Comparison of ENCODE assay signal across 9 cellular contexts in genomic region chr7:130733866-130734524, GRCh38. TPM values are rescaled to one million over a fixed set of nuclear protein-coding genes. Genes with fewer than 3 reads are reported as not detected.
A peak's percentile ranks its signal among the peaks of the same experiment; 100 is the strongest.
DNase-seq lines count a peak whose midpoint lies in the region; ATAC-seq and TF ChIP-seq lines count a peak whose summit lies in the region.
"Had no signal": no experiment of that assay in that cellular context is flagged by ENCODE, and none has a peak within 500 bp of the region (broad histone marks: within the 10 kb centered on the region; RNA-seq: fewer than 3 reads in every experiment).

Gene KLF14 (minus strand): TSS chr7:130734207. CDS start chr7:130734033, 174 bp downstream.

- H3K4me1 ChIP-seq in CD8-positive, alpha-beta memory T cell (ENCODE audit: insufficient read depth, low read length), result no peaks in the 10 kb centered on the region
- peaks cover 0 to 4% of the 10 kb centered on the region in 2 donors for H3K4me1 ChIP-seq in naive thymus-derived CD4-positive, alpha-beta T cell (ENCODE audit: control insufficient read depth in 2 of 2, insufficient read depth in 2 of 2, low read length in 2 of 2)
- H3K4me1 ChIP-seq in tibial nerve, result peaks cover 0 to 4% (median 0%) of the 10 kb centered on the region in 4 donors

- H3K27ac Mint-ChIP-seq in CD8-positive, alpha-beta memory T cell, result peak within 1 kb of the TSS in 2 of 8 donors; percentile 31 to 91
- H3K27ac Mint-ChIP-seq in WTC11, result no peak within 1 kb of the TSS
- no peak within 1 kb of the TSS for H3K27ac Mint-ChIP-seq in effector memory CD8-positive, alpha-beta T cell
- H3K27ac Mint-ChIP-seq in naive thymus-derived CD4-positive, alpha-beta T cell, result peak within 1 kb of the TSS in 3 of 9 donors; percentile 25 to 78 (median 47)

- H3K27me3 Mint-ChIP-seq in CD8-positive, alpha-beta memory T cell, result peaks cover 71 to 83% of the 10 kb centered on the region in 2 donors
- peaks cover 92% of the 10 kb centered on the region for H3K27me3 Mint-ChIP-seq in WTC11 (ENCODE audit: low read depth)
- H3K27me3 Mint-ChIP-seq in effector memory CD8-positive, alpha-beta T cell, result peaks cover 73 to 77% of the 10 kb centered on the region in 2 donors
- peaks cover 75 to 87% (median 79%) of the 10 kb centered on the region in 5 donors for H3K27me3 Mint-ChIP-seq in naive thymus-derived CD4-positive, alpha-beta T cell

- no peaks in the 10 kb centered on the region for H3K36me3 ChIP-seq in CD8-positive, alpha-beta memory T cell (ENCODE audit: insufficient read depth, low read length)
- peaks cover 0 to 4% (median 0%) of the 10 kb centered on the region in 3 experiments for H3K36me3 ChIP-seq in naive thymus-derived CD4-positive, alpha-beta T cell (ENCODE audit: control insufficient read depth in 2 of 3, insufficient read depth in 3 of 3, low read length in 3 of 3)
- H3K36me3 ChIP-seq in tibial nerve, result peaks cover 0 to 17% (median 0%) of the 10 kb centered on the region in 3 donors

- POLR2A ChIA-PET in CD8-positive, alpha-beta memory T cell (lab: Charles Lee), result no interaction called here
- POLR2A ChIA-PET in WTC11 (lab: Charles Lee), result interaction anchor here (1.5 kb wide), 1 partner anchor 24 kb away, joined by 3 read pairs; no protein-coding TSS in a partner anchor
- POLR2A ChIA-PET in naive thymus-derived CD4-positive, alpha-beta T cell (lab: Charles Lee), result no interaction called here

- no peak for TF ChIP-seq CTCF in WTC11 (IDR thresholded peaks at IDR 0.05)
- peak in 1 of 5 experiments; percentile 33 for TF ChIP-seq CTCF in tibial nerve (IDR thresholded peaks at IDR 0.05)

- no peaks in the 10 kb centered on the region for H3K9me3 ChIP-seq in CD8-positive, alpha-beta memory T cell (ENCODE audit: low read length)
- H3K9me3 ChIP-seq in naive thymus-derived CD4-positive, alpha-beta T cell (ENCODE audit: control insufficient read depth in 2 of 3, low read length in 3 of 3), result peaks cover 0 to 21% (median 10%) of the 10 kb centered on the region in 3 experiments
- H3K9me3 ChIP-seq in tibial nerve, result peaks cover 6 to 63% (median 22%) of the 10 kb centered on the region in 4 donors

- CTCF ChIA-PET in CD8-positive, alpha-beta memory T cell (lab: Charles Lee), result no interaction called here
- CTCF ChIA-PET in WTC11 (lab: Charles Lee), result interaction anchor here (0.8 to 3.2 kb wide), 4 partner anchors 23 to 662 kb away, joined by 3 to 20 read pairs (median 7); partner anchors contain the start of gene TMEM209
- CTCF ChIA-PET in naive thymus-derived CD4-positive, alpha-beta T cell (lab: Charles Lee), result interaction anchor here (0.7 kb wide), 1 partner anchor 1300 kb away, joined by 3 read pairs; the partner anchor contains the start of gene STRIP2

- H3K27me3 ChIP-seq in CD8-positive, alpha-beta memory T cell (ENCODE audit: insufficient read depth, low read length, poor library complexity, severe bottlenecking), result peaks cover 45% of the 10 kb centered on the region
- peaks cover 26 to 54% of the 10 kb centered on the region in 2 donors for H3K27me3 ChIP-seq in naive thymus-derived CD4-positive, alpha-beta T cell (ENCODE audit: control insufficient read depth in 2 of 2, insufficient read depth in 2 of 2, low read length in 2 of 2)
- H3K27me3 ChIP-seq in tibial nerve, result peaks cover 3 to 78% of the 10 kb centered on the region in 2 donors

- H3K9me3 Mint-ChIP-seq in CD8-positive, alpha-beta memory T cell, result peaks cover 0 to 18% (median 12%) of the 10 kb centered on the region in 5 donors
- H3K9me3 Mint-ChIP-seq in WTC11, result no peaks in the 10 kb centered on the region
- H3K9me3 Mint-ChIP-seq in effector memory CD8-positive, alpha-beta T cell, result no peaks in the 10 kb centered on the region
- H3K9me3 Mint-ChIP-seq in naive thymus-derived CD4-positive, alpha-beta T cell, result peaks cover 0 to 62% (median 25%) of the 10 kb centered on the region in 11 donors

- H3K4me3 Mint-ChIP-seq in CD8-positive, alpha-beta memory T cell, result peak within 1 kb of the TSS; percentile 79 to 89 (median 85)
- H3K4me3 Mint-ChIP-seq in WTC11, result peak within 1 kb of the TSS; percentile 82
- peak within 1 kb of the TSS; percentile 84 to 85 for H3K4me3 Mint-ChIP-seq in effector memory CD8-positive, alpha-beta T cell
- H3K4me3 Mint-ChIP-seq in naive thymus-derived CD4-positive, alpha-beta T cell, result peak within 1 kb of the TSS; percentile 83 to 91 (median 86)

- ATAC-seq in HG02852 (IDR thresholded peaks at IDR 0.05; ENCODE audit: unreplicated experiment) (peak; percentile 51), WTC11 (peak; percentile 31), HG02970 (IDR thresholded peaks at IDR 0.05; ENCODE audit: low FRiP score, unreplicated experiment) (no peak), GM21576 (IDR thresholded peaks at IDR 0.05; ENCODE audit: unreplicated experiment) (no peak)
- peak; percentile 70 for ATAC-seq in effector memory CD8-positive, alpha-beta T cell (replicated peaks)
- peak; percentile 77 for ATAC-seq in naive thymus-derived CD4-positive, alpha-beta T cell

- H3K4me1 Mint-ChIP-seq in CD8-positive, alpha-beta memory T cell, result peaks cover 6 to 15% (median 11%) of the 10 kb centered on the region in 3 donors
- peaks cover 11% of the 10 kb centered on the region for H3K4me1 Mint-ChIP-seq in WTC11
- H3K4me1 Mint-ChIP-seq in effector memory CD8-positive, alpha-beta T cell (ENCODE audit: low read depth in 2 of 2), result peaks cover 0 to 8% of the 10 kb centered on the region in 2 donors
- H3K4me1 Mint-ChIP-seq in naive thymus-derived CD4-positive, alpha-beta T cell, result peaks cover 0 to 9% (median 8%) of the 10 kb centered on the region in 7 donors

- intact Hi-C loops in naive thymus-derived CD4-positive, alpha-beta T cell (cut with micrococcal nuclease), result loop anchor here in 1 of 2 donors (5.0 kb wide), 1 partner anchor 67 kb away; the partner anchor contains the start of gene COPG2

- no peak within 1 kb of the TSS for H3K27ac ChIP-seq in CD8-positive, alpha-beta memory T cell (ENCODE audit: low read depth, low read length)
- no peak within 1 kb of the TSS for H3K27ac ChIP-seq in naive thymus-derived CD4-positive, alpha-beta T cell (ENCODE audit: low read depth, low read length)
- peak within 1 kb of the TSS in 2 of 4 donors; percentile 28 to 80 for H3K27ac ChIP-seq in tibial nerve

- H3K4me3 ChIP-seq in CD8-positive, alpha-beta memory T cell (ENCODE audit: low read length), result peak within 1 kb of the TSS; percentile 44
- H3K4me3 ChIP-seq in naive thymus-derived CD4-positive, alpha-beta T cell (ENCODE audit: low read length), result peak within 1 kb of the TSS; percentile 38
- peak within 1 kb of the TSS; percentile 34 to 61 (median 40) for H3K4me3 ChIP-seq in tibial nerve

- no peaks in the 10 kb centered on the region for H3K36me3 Mint-ChIP-seq in CD8-positive, alpha-beta memory T cell
- no peaks in the 10 kb centered on the region for H3K36me3 Mint-ChIP-seq in WTC11
- H3K36me3 Mint-ChIP-seq in effector memory CD8-positive, alpha-beta T cell (ENCODE audit: insufficient read depth), result peaks cover 14% of the 10 kb centered on the region
- H3K36me3 Mint-ChIP-seq in naive thymus-derived CD4-positive, alpha-beta T cell, result peaks cover 3 to 9% (median 4%) of the 10 kb centered on the region in 5 donors

- 3 to 6% methylated on average over 22 to 29 of the region's 97 CpGs for WGBS in tibial nerve, 2 donors

- peak; percentile 10 to 57 (median 26) for DNase-seq in CD8-positive, alpha-beta memory T cell
- DNase-seq in WTC11 (ENCODE audit: low spot score) (peak; percentile 33), tibial nerve (ENCODE audit: low spot score in 2 of 2) (peak in 1 of 2 donors; percentile 13)
- peak in 2 of 3 experiments; percentile 15 to 30 for DNase-seq in effector memory CD8-positive, alpha-beta T cell
- DNase-seq in naive thymus-derived CD4-positive, alpha-beta T cell, result peak; percentile 22 to 65 (median 32)

- no peak for TF ChIP-seq POLR2A in tibial nerve (IDR thresholded peaks at IDR 0.05)

- no peak for TF ChIP-seq EP300 in tibial nerve (IDR thresholded peaks at IDR 0.05)

TF ChIP-seq in WTC11, 78 proteins besides CTCF, POLR2A, EP300 and RAD21:
- TF ChIP-seq RELA (CRISPR knock-in tag; IDR thresholded peaks at IDR 0.05; ENCODE audit: borderline replicate concordance), result no peak
- TF ChIP-seq MYBL2 (CRISPR knock-in tag; IDR thresholded peaks at IDR 0.05), result no peak
- TF ChIP-seq HMGXB4 (CRISPR knock-in tag; IDR thresholded peaks at IDR 0.05), result 0 out of 2 replicates have a peak, but pooled peaks have one; percentile 6

RNA-seq across cellular contexts. Expression of gene KLF14, which starts in this region (rescaled TPM):
- total RNA-seq in CD8-positive, alpha-beta memory T cell, result not detected
- polyA plus RNA-seq in CD8-positive, alpha-beta memory T cell, result not detected
- total RNA-seq in WTC11 (2021) (not detected in 3 replicates), tibial nerve (1 to 10 TPM in 1 of 4 donors, under 1 TPM in 2, not detected in 1; 0.22 to 1.5 (median 0.42) TPM)
- total RNA-seq in naive thymus-derived CD4-positive, alpha-beta T cell, result under 1 TPM in 1 of 5 experiments, not detected in 4; 0.37 TPM
- not detected for polyA plus RNA-seq in naive thymus-derived CD4-positive, alpha-beta T cell
- total RNA-seq: temporal lobe had no signal

Comparison
In these comparisons a context has a peak if more than half of its experiments do, and no peak if none do; other contexts are left out.
1. Peak in DNase-seq and H3K4me3 ChIP-seq in CD8-positive, alpha-beta memory T cell; RNA of the gene not detected or under 1 TPM.
2. Peak in DNase-seq and ATAC-seq in WTC11; RNA of the gene not detected or under 1 TPM.
3. Peak in DNase-seq, ATAC-seq and H3K4me3 ChIP-seq in naive thymus-derived CD4-positive, alpha-beta T cell; RNA of the gene not detected or under 1 TPM.
4. ATAC-seq: peak in HG02852 (single experiment) and effector memory CD8-positive, alpha-beta T cell (single experiment); none in HG02970 (single experiment) and GM21576 (single experiment).
5. Peak in every context shown above with its lines, with median percentiles within 50 percentile points of each other: H3K4me3 ChIP-seq and H3K4me3 Mint-ChIP-seq.